Comparison of ENCODE assay signal across 12 cellular contexts in genomic region chr13:51520524-51520923, GRCh38.
A peak's percentile ranks its signal among the peaks of the same experiment; 100 is the strongest.
DNase-seq lines count a peak whose midpoint lies in the region; ATAC-seq and TF ChIP-seq lines count a peak whose summit lies in the region.
"Had no signal": no experiment of that assay in that cellular context is flagged by ENCODE, and none has a peak within 500 bp of the region (broad histone marks: within the 10 kb centered on the region; RNA-seq: fewer than 3 reads in every experiment).

No MANE protein-coding gene starts in this region.

- TF ChIP-seq POLR2A in erythroblast (IDR thresholded peaks at IDR 0.05; ENCODE audit: low read length) = no peak

- no peak overlapping the region for H3K4me3 ChIP-seq in MG63
- H3K4me3 ChIP-seq: coronary artery had no signal

- no peak for ATAC-seq in HG02763 (IDR thresholded peaks at IDR 0.05; ENCODE audit: unreplicated experiment)
- ATAC-seq: sciatic nerve, WTC11 had no signal

- no peaks in the 10 kb centered on the region for H3K36me3 ChIP-seq in MG63

- peaks cover 3% of the 10 kb centered on the region for H3K9me3 ChIP-seq in MG63

- DNase-seq in AG20443 (ENCODE audit: low spot score) = peak; percentile 38
- peak; percentile 86 for DNase-seq in MG63
- DNase-seq in brain pericyte (ENCODE audit: low read depth, low spot score) = peak; percentile 43
- peak; percentile 42 for DNase-seq in left kidney (ENCODE audit: low read depth, low spot score)
- DNase-seq in RKO (ENCODE audit: low spot score) = no peak
- DNase-seq in erythroblast (lab: John Stamatoyannopoulos, UW) = no peak
- DNase-seq in NCI-H510A treated with DMSO at 0.1 percent for 48 hours (lab: John Stamatoyannopoulos, UW) = no peak
- DNase-seq: NCI-H187 had no signal

- H3K27me3 ChIP-seq in MG63 = no peaks in the 10 kb centered on the region

Comparison
In these comparisons a context has a peak if more than half of its experiments do, and no peak if none do; other contexts are left out.
1. DNase-seq: peak in AG20443 (single experiment), MG63 (single experiment), brain pericyte (single experiment) and left kidney (single experiment); none in RKO (single experiment), erythroblast (0 of 2) and NCI-H510A treated with DMSO at 0.1 percent for 48 hours (single experiment).